Comparison of ENCODE assay signal across 9 cellular contexts in the genomic region with DNA sequence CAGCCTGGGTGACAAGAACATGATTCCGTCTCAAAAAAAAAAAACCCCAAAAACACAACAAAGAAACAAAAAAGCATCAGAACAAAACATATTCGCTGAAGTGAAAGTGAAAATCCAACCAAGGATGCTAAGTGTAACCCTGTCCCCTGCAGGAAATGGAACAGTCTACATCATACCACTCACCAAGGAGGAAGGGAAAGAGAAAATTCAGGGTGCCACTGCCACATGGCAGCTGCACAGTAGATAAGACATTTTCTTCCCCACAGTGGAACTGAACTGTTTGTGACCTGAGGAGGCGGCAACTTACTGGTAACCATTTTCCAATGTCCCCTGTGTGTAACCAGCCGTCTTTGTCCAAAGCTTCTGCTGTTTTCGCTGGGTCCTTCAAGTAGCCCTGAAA. TPM values are rescaled to one million over a fixed set of nuclear protein-coding genes. Genes with fewer than 3 reads are reported as not detected.
DNase-seq lines count a peak whose midpoint lies in the region; ATAC-seq lines count a peak whose summit lies in the region.
"Had no signal": no experiment of that assay in that cellular context is flagged by ENCODE, and none has a peak within 500 bp of the region (broad histone marks: within the 10 kb centered on the region; RNA-seq: fewer than 3 reads in every experiment).

No MANE protein-coding gene starts in this region.

- 43% methylated on average over 5 of the region's 5 CpGs for WGBS in thymus

- ATAC-seq in HG03432 (IDR thresholded peaks at IDR 0.05; ENCODE audit: unreplicated experiment), result peak; percentile 92

- peak; percentile 71 for DNase-seq in activated CD8-positive, alpha-beta memory T cell treated with anti-CD3 and anti-CD28 coated beads for 24 hours
- DNase-seq in activated CD8-positive, alpha-beta memory T cell treated with anti-CD3 and anti-CD28 coated beads, Interleukin-2, amount 50 U/mL, for 4 hours, result no peak
- peak; percentile 69 for DNase-seq in activated effector memory CD4-positive, alpha-beta T cell treated with anti-CD3 and anti-CD28 coated beads, Interleukin-2, amount 50 U/mL, for 16 hours
- DNase-seq in NCI-H2029 (lab: John Stamatoyannopoulos, UW) (no peak), germinal center (ENCODE audit: low spot score) (no peak), glomerular visceral epithelial cell (ENCODE audit: extremely low spot score) (no peak)
- DNase-seq: heart left ventricle had no signal

- H3K27ac ChIP-seq in thymus (ENCODE audit: low read depth), result peak overlapping the region; percentile 86

- H3K27me3 ChIP-seq in thymus (ENCODE audit: control insufficient read depth, insufficient read depth), result no peaks in the 10 kb centered on the region
- H3K27me3 ChIP-seq: heart left ventricle had no signal

- H3K4me1 ChIP-seq in thymus (ENCODE audit: control insufficient read depth, insufficient read depth, low read length), result peaks cover 9% of the 10 kb centered on the region

- peaks cover 26% of the 10 kb centered on the region for H3K36me3 ChIP-seq in thymus (ENCODE audit: control insufficient read depth, insufficient read depth)

- H3K4me3 ChIP-seq in thymus (ENCODE audit: low read length), result no peak overlapping the region
- H3K4me3 ChIP-seq: heart left ventricle had no signal

- no peaks in the 10 kb centered on the region for H3K9me3 ChIP-seq in thymus (ENCODE audit: control insufficient read depth)
- H3K9me3 ChIP-seq: heart left ventricle had no signal

RNA-seq across cellular contexts. Expression of a gene that starts 28.2 kb away (rescaled TPM):
- 10.7 TPM for polyA plus RNA-seq in thymus

Comparison
In these comparisons a context has a peak if more than half of its experiments do, and no peak if none do; other contexts are left out.
1. DNase-seq: peak in activated CD8-positive, alpha-beta memory T cell treated with anti-CD3 and anti-CD28 coated beads for 24 hours (single experiment) and activated effector memory CD4-positive, alpha-beta T cell treated with anti-CD3 and anti-CD28 coated beads, Interleukin-2, amount 50 U/mL, for 16 hours (single experiment); none in activated CD8-positive, alpha-beta memory T cell treated with anti-CD3 and anti-CD28 coated beads, Interleukin-2, amount 50 U/mL, for 4 hours (single experiment), NCI-H2029 (single experiment), germinal center (single experiment) and glomerular visceral epithelial cell (single experiment).